ENCODE assay signal across 12 cellular contexts in genomic region chr5:181198905-181199519, GRCh38. TPM values are rescaled to one million over a fixed set of nuclear protein-coding genes. Genes with fewer than 3 reads are reported as not detected.
DNase-seq lines count a peak whose midpoint lies in the region; ATAC-seq and TF ChIP-seq lines count a peak whose summit lies in the region.
"Had no signal": no experiment of that assay in that cellular context is flagged by ENCODE, and none has a peak within 500 bp of the region (broad histone marks: within the 10 kb centered on the region; RNA-seq: fewer than 3 reads in every experiment).

No MANE protein-coding gene starts in this region.

- CTCF ChIA-PET in A673 (lab: Charles Lee) = no interaction called here

- ATAC-seq in GM18873 (IDR thresholded peaks at IDR 0.05; ENCODE audit: low FRiP score, unreplicated experiment) (peak; percentile 63), HG03442 (IDR thresholded peaks at IDR 0.05; ENCODE audit: unreplicated experiment) (peak; percentile 80)
- ATAC-seq: HCT116; naive thymus-derived CD8-positive, alpha-beta T cell had no signal

- no TSS peak for BruUV-seq in A673 (replicated peaks; lab: Mats Ljungman, UMichigan)

- no peak overlapping the region for H3K9ac ChIP-seq in parathyroid adenoma

- peak overlapping the region; percentile 30 for H2AFZ ChIP-seq in parathyroid adenoma

- intact Hi-C loops in A673 (cut with micrococcal nuclease; ENCODE audit: unreplicated experiment) = no loop called here

- H3K4me1 ChIP-seq in parathyroid adenoma (peaks cover 22% of the 10 kb centered on the region), A673 (ENCODE audit: insufficient read depth, low read length, poor library complexity, severe bottlenecking) (no peaks in the 10 kb centered on the region)

- H3K9me3 ChIP-seq in parathyroid adenoma (ENCODE audit: control insufficient read depth, low read length) (no peaks in the 10 kb centered on the region), A673 (ENCODE audit: low read depth, low read length, poor library complexity, severe bottlenecking) (no peaks in the 10 kb centered on the region)

- peak overlapping the region; percentile 81 for H3K27ac ChIP-seq in parathyroid adenoma
- no peak overlapping the region for H3K27ac ChIP-seq in A673 (ENCODE audit: low read depth, low read length, poor library complexity, severe bottlenecking)

- no peaks in the 10 kb centered on the region for H3K79me2 ChIP-seq in parathyroid adenoma

- no peak overlapping the region for H3K4me3 ChIP-seq in H7 (ENCODE audit: insufficient read depth, low read depth, low read length)
- no peak overlapping the region for H3K4me3 ChIP-seq in parathyroid adenoma (ENCODE audit: low read depth, low read length)
- H3K4me3 ChIP-seq in A673 (ENCODE audit: low read depth, low read length, poor library complexity, severe bottlenecking) = no peak overlapping the region

- no peak for TF ChIP-seq CTCF in parathyroid adenoma (IDR thresholded peaks at IDR 0.05)
- TF ChIP-seq CTCF in A673 (conservative IDR thresholded peaks at IDR 0.05; ENCODE audit: low read depth, low read length) = no peak

- POLR2A ChIA-PET in A673 (lab: Charles Lee; ENCODE audit: low non-redundant PET) = no interaction called here

- H3K27me3 ChIP-seq in H7 (ENCODE audit: control insufficient read depth, insufficient read depth, low read length) (peaks cover 27% of the 10 kb centered on the region), parathyroid adenoma (ENCODE audit: control insufficient read depth, insufficient read depth, low read length) (no peaks in the 10 kb centered on the region), A673 (replicated peaks; ENCODE audit: insufficient read depth, low read depth, low read length, poor library complexity) (no peaks in the 10 kb centered on the region)

- no peak overlapping the region for H3K4me2 ChIP-seq in parathyroid adenoma (ENCODE audit: low read length)

- H3K36me3 ChIP-seq in H7 (replicated peaks; ENCODE audit: control insufficient read depth, insufficient read depth, low read length) = no peaks in the 10 kb centered on the region
- no peaks in the 10 kb centered on the region for H3K36me3 ChIP-seq in parathyroid adenoma (ENCODE audit: control insufficient read depth, insufficient read depth, low read length)
- no peaks in the 10 kb centered on the region for H3K36me3 ChIP-seq in A673 (ENCODE audit: insufficient read depth, low read length, poor library complexity, severe bottlenecking)

- DNase-seq in H7 (peak; percentile 80), globus pallidus (ENCODE audit: low spot score) (no peak), A673 (ENCODE audit: low spot score) (no peak), NCI-H510A treated with DMSO at 0.1 percent for 48 hours (lab: John Stamatoyannopoulos, UW) (no peak), epidermal melanocyte (ENCODE audit: insufficient read length, low spot score) (no peak)
- DNase-seq: activated CD4-positive, CD25-positive, alpha-beta regulatory T cell; naive thymus-derived CD8-positive, alpha-beta T cell; NCI-H1105 treated with DMSO at 0.1 percent for 48 hours had no signal

RNA-seq across cellular contexts. Expression of gene TRIM7, which starts 6.0 kb away (rescaled TPM):
- 0.07 and 0.92 TPM in 2 replicates for total RNA-seq in H7 (2014; rRNA removed; shearing (Covaris generic))
- total RNA-seq in A673 (2021) = 0.96 TPM in 1 of 2 replicates, not detected in the other

RNA-seq across cellular contexts. Expression of gene TRIM41, which starts 24.1 kb away (rescaled TPM):
- 13.6 and 19.8 TPM in 2 replicates for total RNA-seq in H7 (2014; rRNA removed; shearing (Covaris generic))
- 24.2 and 24.6 TPM in 2 replicates for total RNA-seq in A673 (2021)

RNA-seq across cellular contexts. Expression of gene RACK1, which starts 44.7 kb away (rescaled TPM):
- 5,491 and 6,126 TPM in 2 replicates for total RNA-seq in H7 (2014; rRNA removed; shearing (Covaris generic))
- 1,719 and 1,726 TPM in 2 replicates for total RNA-seq in A673 (2021)

RNA-seq across cellular contexts. Expression of gene OR2V2, which starts 51.6 kb away (rescaled TPM):
- not detected in 2 replicates for total RNA-seq in H7 (2014; rRNA removed; shearing (Covaris generic))
- not detected in 2 replicates for total RNA-seq in A673 (2021)
- total RNA-seq: naive thymus-derived CD8-positive, alpha-beta T cell had no signal
